27 cellular contexts compared by ENCODE assay signal in genomic region chr1:169648709-169649108, GRCh38. TPM values are rescaled to one million over a fixed set of nuclear protein-coding genes. Genes with fewer than 3 reads are reported as not detected.
DNase-seq lines count a peak whose midpoint lies in the region; ATAC-seq, FAIRE-seq and TF ChIP-seq lines count a peak whose summit lies in the region.
"Had no signal": no experiment of that assay in that cellular context is flagged by ENCODE, and none has a peak within 500 bp of the region (broad histone marks: within the 10 kb centered on the region; RNA-seq: fewer than 3 reads in every experiment).

No MANE protein-coding gene starts in this region.

- peak; percentile 32 for ATAC-seq in activated T-helper 17 cell treated with anti-CD3 and anti-CD28 coated beads, Interleukin-2, amount 50 U/mL, for 72 hours (replicated peaks)
- peak; percentile 85 for ATAC-seq in stimulated activated naive B cell treated with anti-CD40 and anti-IgM and Interleukin-4, amounts not matched to agents 10 μg/mL and 1 μg/mL and 100 μg/mL, for 72 hours (replicated peaks)
- no peak for ATAC-seq in HG03520 (IDR thresholded peaks at IDR 0.05; ENCODE audit: unreplicated experiment)
- ATAC-seq: esophagus mucosa, gastrocnemius medialis had no signal

- peak overlapping the region; percentile 84 for H3K27ac Mint-ChIP-seq in activated CD4-positive, alpha-beta memory T cell treated with anti-CD3 and anti-CD28 coated beads for 36 hours
- H3K27ac Mint-ChIP-seq in activated CD4-positive, alpha-beta memory T cell treated with anti-CD3 and anti-CD28 coated beads, Interleukin-2, amount 10 ng/mL, durations not matched to agents 7 days and 5 days: no peak overlapping the region
- H3K27ac Mint-ChIP-seq in activated T-helper 17 cell treated with anti-CD3 and anti-CD28 coated beads, Interleukin-2, amount 50 U/mL, for 72 hours: peak overlapping the region; percentile 66
- H3K27ac Mint-ChIP-seq in stimulated activated naive B cell treated with anti-CD40 and anti-IgM and Interleukin-4, amounts not matched to agents 10 μg/mL and 1 μg/mL and 100 μg/mL, for 72 hours: peak overlapping the region; percentile 48

- H3K4me3 ChIP-seq in thyroid gland (replicated peaks in 1 of 3): no peak overlapping the region
- H3K4me3 ChIP-seq: BLaER1 treated with 17β-estradiol and CSF1 and Interleukin-3, amounts not matched to agents 10 nM and 100 nM; gastrocnemius medialis; lung; ovary; right atrium auricular region had no signal

- H3K9me3 Mint-ChIP-seq in activated CD4-positive, alpha-beta memory T cell treated with anti-CD3 and anti-CD28 coated beads for 36 hours: no peaks in the 10 kb centered on the region
- peaks cover 6% of the 10 kb centered on the region for H3K9me3 Mint-ChIP-seq in activated CD4-positive, alpha-beta memory T cell treated with anti-CD3 and anti-CD28 coated beads, Interleukin-2, amount 10 ng/mL, durations not matched to agents 7 days and 5 days
- H3K9me3 Mint-ChIP-seq in activated T-helper 17 cell treated with anti-CD3 and anti-CD28 coated beads, Interleukin-2, amount 50 U/mL, for 72 hours: peaks cover 10% of the 10 kb centered on the region
- H3K9me3 Mint-ChIP-seq in stimulated activated naive B cell treated with anti-CD40 and anti-IgM and Interleukin-4, amounts not matched to agents 10 μg/mL and 1 μg/mL and 100 μg/mL, for 72 hours: peaks cover 8 to 13% of the 10 kb centered on the region in 2 donors

- H3K4me1 Mint-ChIP-seq in activated CD4-positive, alpha-beta memory T cell treated with anti-CD3 and anti-CD28 coated beads for 36 hours (ENCODE audit: low read depth): peaks cover 42% of the 10 kb centered on the region
- peaks cover 18% of the 10 kb centered on the region for H3K4me1 Mint-ChIP-seq in activated CD4-positive, alpha-beta memory T cell treated with anti-CD3 and anti-CD28 coated beads, Interleukin-2, amount 10 ng/mL, durations not matched to agents 7 days and 5 days
- peaks cover 21% of the 10 kb centered on the region for H3K4me1 Mint-ChIP-seq in activated T-helper 17 cell treated with anti-CD3 and anti-CD28 coated beads, Interleukin-2, amount 50 U/mL, for 72 hours
- peaks cover 13 to 18% of the 10 kb centered on the region in 2 donors for H3K4me1 Mint-ChIP-seq in stimulated activated naive B cell treated with anti-CD40 and anti-IgM and Interleukin-4, amounts not matched to agents 10 μg/mL and 1 μg/mL and 100 μg/mL, for 72 hours

- TF ChIP-seq CTCF in thyroid gland (IDR thresholded peaks at IDR 0.05): no peak

- 54 to 78% methylated on average over 1 of the region's 1 CpG for WGBS in thyroid gland, 2 donors

- no peaks in the 10 kb centered on the region for H3K27me3 Mint-ChIP-seq in activated CD4-positive, alpha-beta memory T cell treated with anti-CD3 and anti-CD28 coated beads for 36 hours
- H3K27me3 Mint-ChIP-seq in activated CD4-positive, alpha-beta memory T cell treated with anti-CD3 and anti-CD28 coated beads, Interleukin-2, amount 10 ng/mL, durations not matched to agents 7 days and 5 days: no peaks in the 10 kb centered on the region
- H3K27me3 Mint-ChIP-seq in activated T-helper 17 cell treated with anti-CD3 and anti-CD28 coated beads, Interleukin-2, amount 50 U/mL, for 72 hours: no peaks in the 10 kb centered on the region
- no peaks in the 10 kb centered on the region for H3K27me3 Mint-ChIP-seq in stimulated activated naive B cell treated with anti-CD40 and anti-IgM and Interleukin-4, amounts not matched to agents 10 μg/mL and 1 μg/mL and 100 μg/mL, for 72 hours
- H3K27me3 Mint-ChIP-seq: activated B cell treated with CpG ODN at 0.5 μM for 24 hours; activated naive CD4-positive, alpha-beta T cell treated with anti-CD3 and anti-CD28 coated beads, Interleukin-2, amount 10 ng/mL, durations not matched to agents 7 days and 5 days had no signal

- H3K36me3 Mint-ChIP-seq in activated CD4-positive, alpha-beta memory T cell treated with anti-CD3 and anti-CD28 coated beads for 36 hours: peaks cover 1% of the 10 kb centered on the region
- H3K36me3 Mint-ChIP-seq in activated CD4-positive, alpha-beta memory T cell treated with anti-CD3 and anti-CD28 coated beads, Interleukin-2, amount 10 ng/mL, durations not matched to agents 7 days and 5 days (ENCODE audit: low read depth): peaks cover 4% of the 10 kb centered on the region
- no peaks in the 10 kb centered on the region for H3K36me3 Mint-ChIP-seq in activated T-helper 17 cell treated with anti-CD3 and anti-CD28 coated beads, Interleukin-2, amount 50 U/mL, for 72 hours (ENCODE audit: low read depth)
- H3K36me3 Mint-ChIP-seq in stimulated activated naive B cell treated with anti-CD40 and anti-IgM and Interleukin-4, amounts not matched to agents 10 μg/mL and 1 μg/mL and 100 μg/mL, for 72 hours: peaks cover 2 to 3% of the 10 kb centered on the region in 2 donors

- CTCF ChIA-PET in activated CD4-positive, alpha-beta memory T cell treated with anti-CD3 and anti-CD28 coated beads for 36 hours (lab: Charles Lee): no interaction called here
- CTCF ChIA-PET in activated CD4-positive, alpha-beta memory T cell treated with anti-CD3 and anti-CD28 coated beads, Interleukin-2, amount 10 ng/mL, durations not matched to agents 7 days and 5 days (lab: Charles Lee): no interaction called here

- H3K27ac ChIP-seq in thyroid gland: no peak overlapping the region
- H3K27ac ChIP-seq: BLaER1 treated with 17β-estradiol and CSF1 and Interleukin-3, amounts not matched to agents 10 nM and 100 nM; gastrocnemius medialis; ovary; right atrium auricular region had no signal

- intact Hi-C loops in activated CD4-positive, alpha-beta memory T cell treated with anti-CD3 and anti-CD28 coated beads for 36 hours (cut with micrococcal nuclease): no loop called here
- intact Hi-C loops in thyroid gland (cut with DNase I): no loop called here

- no peaks in the 10 kb centered on the region for H3K4me1 ChIP-seq in thyroid gland
- H3K4me1 ChIP-seq: gastrocnemius medialis, right atrium auricular region had no signal

- TF ChIP-seq POLR2A in thyroid gland (IDR thresholded peaks at IDR 0.05): no peak

- no peaks in the 10 kb centered on the region for H3K36me3 ChIP-seq in thyroid gland
- H3K36me3 ChIP-seq: BLaER1 treated with 17β-estradiol and CSF1 and Interleukin-3, amounts not matched to agents 10 nM and 100 nM; gastrocnemius medialis; ovary; right atrium auricular region had no signal

- H3K27me3 ChIP-seq in thyroid gland: no peaks in the 10 kb centered on the region
- H3K27me3 ChIP-seq: BLaER1 treated with 17β-estradiol and CSF1 and Interleukin-3, amounts not matched to agents 10 nM and 100 nM; gastrocnemius medialis; ovary; right atrium auricular region had no signal

- no peak for DNase-seq in activated CD4-positive, alpha-beta memory T cell treated with anti-CD3 and anti-CD28 coated beads for 36 hours
- no peak for DNase-seq in activated CD4-positive, alpha-beta memory T cell treated with anti-CD3 and anti-CD28 coated beads, Interleukin-2, amount 10 ng/mL, durations not matched to agents 7 days and 5 days
- no peak for DNase-seq in GM19239 (ENCODE audit: insufficient read length, low spot score)
- DNase-seq in stimulated activated naive B cell treated with anti-CD40 and anti-IgM and Interleukin-4, amounts not matched to agents 10 μg/mL and 1 μg/mL and 100 μg/mL, for 72 hours: no peak
- DNase-seq in thyroid gland: no peak
- no peak for DNase-seq in GDM1 (lab: John Stamatoyannopoulos, UW)
- DNase-seq: activated B cell treated with CpG ODN at 0.5 μM for 24 hours; activated naive CD4-positive, alpha-beta T cell treated with anti-CD3 and anti-CD28 coated beads, Interleukin-2, amount 10 ng/mL, durations not matched to agents 7 days and 5 days; effector CD8-positive, alpha-beta T cell; gastrocnemius medialis; hypothalamus; kidney; NCI-H187 treated with DMSO at 0.1 percent for 48 hours; NCI-H2227 treated with DMSO at 0.1 percent for 48 hours; ovary; stimulated activated CD4-positive, alpha-beta T cell treated with anti-CD3 and anti-CD28 coated beads, Interleukin-12 subunit alpha, Interleukin-12 subunit beta, amount 100 ng/mL, for 4 hours had no signal

- POLR2A ChIA-PET in activated CD4-positive, alpha-beta memory T cell treated with anti-CD3 and anti-CD28 coated beads for 36 hours (lab: Charles Lee): no interaction called here
- POLR2A ChIA-PET in activated CD4-positive, alpha-beta memory T cell treated with anti-CD3 and anti-CD28 coated beads, Interleukin-2, amount 10 ng/mL, durations not matched to agents 7 days and 5 days (lab: Charles Lee): no interaction called here

- peak; percentile 31 for FAIRE-seq in GM19239 (lab: Jason Lieb, UNC)
- FAIRE-seq: GM12892, kidney, RCC 7860, urothelium cell line had no signal

- H3K4me3 Mint-ChIP-seq in activated CD4-positive, alpha-beta memory T cell treated with anti-CD3 and anti-CD28 coated beads for 36 hours: no peak overlapping the region
- H3K4me3 Mint-ChIP-seq in activated CD4-positive, alpha-beta memory T cell treated with anti-CD3 and anti-CD28 coated beads, Interleukin-2, amount 10 ng/mL, durations not matched to agents 7 days and 5 days: no peak overlapping the region
- H3K4me3 Mint-ChIP-seq in activated T-helper 17 cell treated with anti-CD3 and anti-CD28 coated beads, Interleukin-2, amount 50 U/mL, for 72 hours: peak overlapping the region; percentile 43
- H3K4me3 Mint-ChIP-seq in stimulated activated naive B cell treated with anti-CD40 and anti-IgM and Interleukin-4, amounts not matched to agents 10 μg/mL and 1 μg/mL and 100 μg/mL, for 72 hours: no peak overlapping the region
- H3K4me3 Mint-ChIP-seq: activated B cell treated with CpG ODN at 0.5 μM for 24 hours; activated naive CD4-positive, alpha-beta T cell treated with anti-CD3 and anti-CD28 coated beads, Interleukin-2, amount 10 ng/mL, durations not matched to agents 7 days and 5 days had no signal

- H3K9me3 ChIP-seq in thyroid gland: no peaks in the 10 kb centered on the region
- H3K9me3 ChIP-seq: BLaER1 treated with 17β-estradiol and CSF1 and Interleukin-3, amounts not matched to agents 10 nM and 100 nM; gastrocnemius medialis; ovary; right atrium auricular region had no signal

RNA-seq across cellular contexts. Expression of gene SELP, which starts 18.8 kb away (rescaled TPM):
- under 1 TPM; 0.70 to 0.97 TPM for total RNA-seq in activated CD4-positive, alpha-beta memory T cell treated with anti-CD3 and anti-CD28 coated beads for 36 hours
- under 1 TPM; 0.45 to 0.83 TPM for total RNA-seq in activated CD4-positive, alpha-beta memory T cell treated with anti-CD3 and anti-CD28 coated beads, Interleukin-2, amount 10 ng/mL, durations not matched to agents 7 days and 5 days
- under 1 TPM; 0.39 to 0.90 TPM for total RNA-seq in activated T-helper 17 cell treated with anti-CD3 and anti-CD28 coated beads, Interleukin-2, amount 50 U/mL, for 72 hours
- 1 to 10 TPM; 3.6 to 8.2 (median 5.4) TPM for total RNA-seq in thyroid gland
- total RNA-seq: A673, chondrocyte had no signal
